ENCODE assay signal across 24 cellular contexts in the genomic region with DNA sequence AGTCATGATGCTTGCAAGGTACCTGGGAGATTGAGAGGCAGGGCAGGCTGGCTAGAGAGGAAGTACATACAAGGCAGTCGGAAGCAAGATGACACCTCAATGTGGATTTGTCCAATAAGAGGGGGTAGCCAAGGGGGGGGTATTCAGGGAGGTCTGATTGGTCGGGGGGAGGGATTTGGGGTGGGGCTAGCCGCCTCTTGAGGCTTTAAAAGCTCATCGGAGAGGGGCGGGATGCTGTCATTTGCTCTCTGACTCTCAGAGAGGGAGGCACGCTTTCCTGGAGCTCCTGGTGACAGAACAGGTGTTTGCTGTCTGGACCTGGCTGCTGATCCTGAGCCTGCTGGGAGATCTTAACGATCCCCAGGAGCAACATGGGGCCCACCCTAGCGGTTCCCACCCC. TPM values are rescaled to one million over a fixed set of nuclear protein-coding genes. Genes with fewer than 3 reads are reported as not detected.
DNase-seq lines count a peak whose midpoint lies in the region; ATAC-seq and TF ChIP-seq lines count a peak whose summit lies in the region.
"Had no signal": no experiment of that assay in that cellular context is flagged by ENCODE, and none has a peak within 500 bp of the region (broad histone marks: within the 10 kb centered on the region; RNA-seq: fewer than 3 reads in every experiment).

A gene (plus strand): TSS at position 234 of the 400 bp plus-strand sequence. CDS start 138 bp downstream, at position 372.

- H3K4me3 ChIP-seq in right cardiac atrium (ENCODE audit: low read length) (peak within 1 kb of the TSS; percentile 35), breast epithelium (peak within 1 kb of the TSS; percentile 17 to 49 (median 27)), mesodermal cell (ENCODE audit: extremely low read depth, insufficient read depth, low read length, poor library complexity, severe bottlenecking) (peak within 1 kb of the TSS; percentile 41)

- no peaks in the 10 kb centered on the region for H3K27me3 ChIP-seq in right cardiac atrium (ENCODE audit: control insufficient read depth, insufficient read depth)
- H3K27me3 ChIP-seq in breast epithelium: peaks cover 0 to 91% of the 10 kb centered on the region in 2 donors

- H3K36me3 ChIP-seq in breast epithelium: no peaks in the 10 kb centered on the region
- H3K36me3 ChIP-seq in mesodermal cell (ENCODE audit: control insufficient read depth, insufficient read depth, low read length): no peaks in the 10 kb centered on the region
- H3K36me3 ChIP-seq: brain microvascular endothelial cell, WERI-Rb-1 had no signal

- no peak for TF ChIP-seq POLR2A in breast epithelium (IDR thresholded peaks at IDR 0.05)

- TF ChIP-seq CTCF in breast epithelium (IDR thresholded peaks at IDR 0.05) (no peak), GM10266 (IDR thresholded peaks at IDR 0.05; ENCODE audit: control insufficient read depth, insufficient read depth, low read depth, missing control alignments) (no peak)

- 67% methylated on average over 8 of the region's 8 CpGs for WGBS in right cardiac atrium
- 60% methylated on average over 1 of the region's 8 CpGs; no CpG with 5 or more reads in 1 of the 2 experiments for WGBS in mesodermal cell (ENCODE audit: insufficient coverage in 2 of 2), 2 experiments

- H3K4me1 ChIP-seq in right cardiac atrium (ENCODE audit: control insufficient read depth, insufficient read depth, low read length) (no peaks in the 10 kb centered on the region), breast epithelium (no peaks in the 10 kb centered on the region), mesodermal cell (ENCODE audit: control insufficient read depth, insufficient read depth, low read length, poor library complexity, severe bottlenecking) (no peaks in the 10 kb centered on the region)

- ATAC-seq in right cardiac atrium (no peak), left ventricle myocardium superior (no peak)
- ATAC-seq: activated CD8-positive, alpha-beta memory T cell treated with anti-CD3 and anti-CD28 coated beads, Interleukin-2, amount 10 ng/mL, durations not matched to agents 7 days and 5 days; effector memory CD8-positive, alpha-beta T cell had no signal

- H3K27ac ChIP-seq in right cardiac atrium (ENCODE audit: low read length) (no peak within 1 kb of the TSS), breast epithelium (no peak within 1 kb of the TSS), mesodermal cell (ENCODE audit: low read depth, low read length, severe bottlenecking) (no peak within 1 kb of the TSS)
- H3K27ac ChIP-seq: brain microvascular endothelial cell, WERI-Rb-1 had no signal

- no peaks in the 10 kb centered on the region for H3K9me3 ChIP-seq in right cardiac atrium (ENCODE audit: control insufficient read depth, low read length)
- H3K9me3 ChIP-seq in breast epithelium: peaks cover 16 to 29% of the 10 kb centered on the region in 2 donors
- no peaks in the 10 kb centered on the region for H3K9me3 ChIP-seq in mesodermal cell (ENCODE audit: control insufficient read depth, low read length)

- intact Hi-C loops in right cardiac atrium (cut with DNase I): loop anchor here in 1 of 4 donors (10.0 kb wide), 1 partner anchor 178 kb away; no protein-coding TSS in a partner anchor
- intact Hi-C loops in left ventricle myocardium superior (cut with micrococcal nuclease): no loop called here
- intact Hi-C loops in breast epithelium (cut with DNase I; ENCODE audit: low total_unique reads): no loop called here

- no peak for DNase-seq in right cardiac atrium
- DNase-seq in left ventricle myocardium superior: no peak
- no peak for DNase-seq in breast epithelium (ENCODE audit: low spot score in 2 of 2)
- no peak for DNase-seq in GM10266 (ENCODE audit: extremely low spot score)
- no peak for DNase-seq in amniotic stem cell (lab: John Stamatoyannopoulos, UW)
- DNase-seq in NCI-H1930 (lab: John Stamatoyannopoulos, UW): no peak
- no peak for DNase-seq in activated CD4-positive, alpha-beta T cell treated with anti-CD3 and anti-CD28 coated beads, Interleukin-2, amount 50 U/mL, for 4 hours
- DNase-seq: activated CD8-positive, alpha-beta memory T cell treated with anti-CD3 and anti-CD28 coated beads, Interleukin-2, amount 10 ng/mL, durations not matched to agents 7 days and 5 days; activated naive CD4-positive, alpha-beta T cell treated with anti-CD3 and anti-CD28 coated beads for 36 hours; brain microvascular endothelial cell; CD8-positive, alpha-beta memory T cell; effector memory CD8-positive, alpha-beta T cell; foreskin fibroblast; GF-D8; NCI-H1048; NCI-H510A treated with DMSO at 0.1 percent for 48 hours; stimulated activated CD4-positive, alpha-beta T cell treated with anti-CD3 and anti-CD28 coated beads, Interleukin-2, amount 100 ng/mL, for 24 hours; stimulated activated CD8-positive, alpha-beta memory T cell treated with anti-CD3 and anti-CD28 coated beads, Interleukin-4, amount 100 ng/mL, for 48 hours; WERI-Rb-1 had no signal

RNA-seq across cellular contexts. Expression of the gene that starts here (rescaled TPM):
- total RNA-seq in right cardiac atrium (not detected), left ventricle myocardium superior (not detected), breast epithelium (under 1 TPM in 1 of 3 donors, not detected in 2; 0.15 TPM)
- polyA plus RNA-seq in right cardiac atrium: not detected
- polyA plus RNA-seq in mesodermal cell (2013, experiment 1 of 2): 1.6 TPM
- polyA plus RNA-seq in mesodermal cell (2013, experiment 2 of 2): 0.86 TPM
- total RNA-seq: activated CD8-positive, alpha-beta memory T cell treated with anti-CD3 and anti-CD28 coated beads, Interleukin-2, amount 10 ng/mL, durations not matched to agents 7 days and 5 days; activated naive CD4-positive, alpha-beta T cell treated with anti-CD3 and anti-CD28 coated beads for 36 hours; CD8-positive, alpha-beta memory T cell; pulmonary artery endothelial cell; ureter had no signal
- polyA plus RNA-seq: CD8-positive, alpha-beta memory T cell; IgD-negative memory B cell; keratinocyte had no signal
